ENCODE assay signal across 13 cellular contexts in the genomic region with DNA sequence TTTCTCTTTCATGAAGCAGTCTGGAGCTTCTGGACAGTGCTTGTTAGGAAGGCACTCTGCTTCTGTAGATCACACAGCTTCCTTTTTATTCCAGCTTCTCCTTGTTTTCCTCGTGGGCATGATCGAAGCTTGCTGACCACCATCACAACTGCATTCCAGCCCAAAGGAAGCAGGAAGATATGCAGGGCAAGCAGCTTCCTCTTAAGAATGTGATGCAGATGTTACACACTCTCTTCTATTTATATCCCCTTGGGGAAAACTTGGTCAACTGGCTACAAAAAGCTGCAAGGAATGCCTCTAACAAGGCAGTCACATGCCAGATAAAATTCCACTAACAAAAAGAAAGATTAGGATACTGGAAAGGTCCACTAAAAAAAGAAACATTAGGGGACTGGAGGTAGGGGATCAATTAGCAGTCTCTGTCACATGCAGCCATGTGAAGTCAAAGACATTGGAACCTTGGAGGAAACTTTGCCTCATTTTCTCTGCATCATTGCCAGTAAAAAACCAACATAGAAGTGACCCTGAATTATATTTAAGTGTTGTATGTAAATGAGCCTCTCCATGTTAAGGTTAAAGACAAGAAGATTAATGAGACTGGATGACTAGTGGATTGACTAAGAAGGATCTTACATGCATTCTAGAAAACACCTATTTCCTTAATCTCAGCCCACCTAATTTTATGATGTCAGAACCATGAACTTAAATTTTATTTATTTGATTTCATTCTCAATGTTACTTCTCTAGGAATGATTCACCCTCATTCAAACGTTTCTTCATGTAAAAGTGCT.
DNase-seq lines count a peak whose midpoint lies in the region; ATAC-seq, FAIRE-seq and TF ChIP-seq lines count a peak whose summit lies in the region.
"Had no signal": no experiment of that assay in that cellular context is flagged by ENCODE, and none has a peak within 500 bp of the region (broad histone marks: within the 10 kb centered on the region; RNA-seq: fewer than 3 reads in every experiment).

No MANE protein-coding gene starts in this region.

- no peak overlapping the region for H3K4me3 Mint-ChIP-seq in activated CD8-positive, alpha-beta T cell treated with anti-CD3 and anti-CD28 coated beads for 36 hours
- no peak overlapping the region for H3K4me3 Mint-ChIP-seq in activated CD8-positive, alpha-beta T cell treated with anti-CD3 and anti-CD28 coated beads, Interleukin-2, amount 10 ng/mL, durations not matched to agents 7 days and 5 days

- H3K4me1 ChIP-seq in endothelial cell of umbilical vein (ENCODE audit: control insufficient read depth, extremely low read depth, insufficient read depth, low read length), result peaks cover 11% of the 10 kb centered on the region
- peaks cover 6% of the 10 kb centered on the region for H3K4me1 ChIP-seq in osteoblast (ENCODE audit: insufficient read depth, low read length)
- H3K4me1 ChIP-seq: esophagus squamous epithelium had no signal

- intact Hi-C loops in activated CD8-positive, alpha-beta T cell treated with anti-CD3 and anti-CD28 coated beads for 36 hours (cut with micrococcal nuclease), result no loop called here
- intact Hi-C loops in endothelial cell of umbilical vein (cut with micrococcal nuclease), result loop anchor here (2.0 kb wide), 1 partner anchor 28 kb away; no protein-coding TSS in a partner anchor

- H3K9me1 ChIP-seq in endothelial cell of umbilical vein (replicated peaks; ENCODE audit: control insufficient read depth, extremely low read depth, insufficient read depth, low read length), result no peaks in the 10 kb centered on the region

- H3K27me3 Mint-ChIP-seq in activated CD8-positive, alpha-beta T cell treated with anti-CD3 and anti-CD28 coated beads for 36 hours, result peaks cover 1% of the 10 kb centered on the region
- no peaks in the 10 kb centered on the region for H3K27me3 Mint-ChIP-seq in activated CD8-positive, alpha-beta T cell treated with anti-CD3 and anti-CD28 coated beads, Interleukin-2, amount 10 ng/mL, durations not matched to agents 7 days and 5 days (ENCODE audit: low read depth)

- H3K9me3 ChIP-seq in endothelial cell of umbilical vein (replicated peaks; ENCODE audit: control insufficient read depth, insufficient read depth, low read length) (no peaks in the 10 kb centered on the region), osteoblast (ENCODE audit: low read depth, low read length) (no peaks in the 10 kb centered on the region)
- H3K9me3 ChIP-seq: esophagus squamous epithelium had no signal

- H3K27me3 ChIP-seq in endothelial cell of umbilical vein (ENCODE audit: control insufficient read depth in 2 of 2, insufficient read depth in 2 of 2, low read length in 2 of 2) (peaks cover 0 to 3% of the 10 kb centered on the region in 2 experiments), osteoblast (ENCODE audit: insufficient read depth, low read length) (no peaks in the 10 kb centered on the region)
- H3K27me3 ChIP-seq: esophagus squamous epithelium had no signal

- TF ChIP-seq POLR2A in endothelial cell of umbilical vein (IDR thresholded peaks at IDR 0.05; ENCODE audit: low read depth, low read length), result no peak

- no peak overlapping the region for H3K9ac ChIP-seq in endothelial cell of umbilical vein (replicated peaks; ENCODE audit: extremely low read depth, insufficient read depth, low read length)

- no peaks in the 10 kb centered on the region for H3K9me3 Mint-ChIP-seq in activated CD8-positive, alpha-beta T cell treated with anti-CD3 and anti-CD28 coated beads for 36 hours
- H3K9me3 Mint-ChIP-seq in activated CD8-positive, alpha-beta T cell treated with anti-CD3 and anti-CD28 coated beads, Interleukin-2, amount 10 ng/mL, durations not matched to agents 7 days and 5 days (ENCODE audit: insufficient read depth), result no peaks in the 10 kb centered on the region

- no TSS peak for BruUV-seq in endothelial cell of umbilical vein (replicated peaks; lab: Mats Ljungman, UMichigan)

- H3K4me3 ChIP-seq in endothelial cell of umbilical vein (replicated peaks in 1 of 3; ENCODE audit: insufficient read depth in 1 of 3, low read depth in 1 of 3, low read length in 3 of 3) (no peak overlapping the region), osteoblast (ENCODE audit: insufficient read depth, low read length) (peak overlapping the region; percentile 27)
- H3K4me3 ChIP-seq: esophagus squamous epithelium had no signal

- dilution Hi-C loops in endothelial cell of umbilical vein (cut with MboI; ENCODE audit: extremely low pct_ligation_motif_present, low sequenced_read_pairs), result no loop called here

- H3K36me3 ChIP-seq in endothelial cell of umbilical vein (ENCODE audit: control insufficient read depth in 2 of 2, extremely low read depth in 1 of 2, insufficient read depth in 2 of 2, low read length in 2 of 2), result no peaks in the 10 kb centered on the region
- no peaks in the 10 kb centered on the region for H3K36me3 ChIP-seq in osteoblast (ENCODE audit: insufficient read depth, low read length)
- H3K36me3 ChIP-seq: esophagus squamous epithelium had no signal

- H3K27ac ChIP-seq in endothelial cell of umbilical vein (ENCODE audit: insufficient read depth, low read depth, low read length) (peak overlapping the region; percentile 12), osteoblast (ENCODE audit: low read depth, low read length) (no peak overlapping the region)
- H3K27ac ChIP-seq: esophagus squamous epithelium had no signal

- peak; percentile 58 for FAIRE-seq in endothelial cell of umbilical vein (lab: Jason Lieb, UNC)
- no peak for FAIRE-seq in RCC 7860 (lab: Jason Lieb, UNC)

- no peak for DNase-seq in activated CD8-positive, alpha-beta T cell treated with anti-CD3 and anti-CD28 coated beads for 36 hours
- no peak for DNase-seq in activated CD8-positive, alpha-beta T cell treated with anti-CD3 and anti-CD28 coated beads, Interleukin-2, amount 10 ng/mL, durations not matched to agents 7 days and 5 days
- DNase-seq in LHCN-M2 (ENCODE audit: low read depth) (peak; percentile 69), endothelial cell of umbilical vein (ENCODE audit: low read depth, low spot score) (peak; percentile 44), osteoblast (ENCODE audit: insufficient read length, low spot score, missing footprints) (no peak), RCC 7860 (ENCODE audit: low spot score) (no peak), Ammon's horn (ENCODE audit: low spot score) (no peak)
- DNase-seq: ACHN, esophagus squamous epithelium, NCI-H345, PC-3 had no signal

- no peaks in the 10 kb centered on the region for H3K79me2 ChIP-seq in endothelial cell of umbilical vein (ENCODE audit: control insufficient read depth, insufficient read depth, low read length)
- no peaks in the 10 kb centered on the region for H3K79me2 ChIP-seq in osteoblast (ENCODE audit: insufficient read depth, low read length)

- POLR2A ChIA-PET in activated CD8-positive, alpha-beta T cell treated with anti-CD3 and anti-CD28 coated beads for 36 hours (lab: Charles Lee), result interaction anchor here (0.8 kb wide), 1 partner anchor 73 kb away, joined by 3 read pairs; no protein-coding TSS in a partner anchor
- POLR2A ChIA-PET in activated CD8-positive, alpha-beta T cell treated with anti-CD3 and anti-CD28 coated beads, Interleukin-2, amount 10 ng/mL, durations not matched to agents 7 days and 5 days (lab: Charles Lee), result no interaction called here
- POLR2A ChIA-PET in endothelial cell of umbilical vein (lab: Charles Lee), result no interaction called here

- peak overlapping the region; percentile 1 for H3K4me2 ChIP-seq in endothelial cell of umbilical vein (ENCODE audit: insufficient read depth, low read length)
- H3K4me2 ChIP-seq in osteoblast (ENCODE audit: insufficient read depth, low read length), result peak overlapping the region; percentile 55

- no peaks in the 10 kb centered on the region for H3K36me3 Mint-ChIP-seq in activated CD8-positive, alpha-beta T cell treated with anti-CD3 and anti-CD28 coated beads for 36 hours (ENCODE audit: low read depth)
- H3K36me3 Mint-ChIP-seq in activated CD8-positive, alpha-beta T cell treated with anti-CD3 and anti-CD28 coated beads, Interleukin-2, amount 10 ng/mL, durations not matched to agents 7 days and 5 days (ENCODE audit: low read depth), result no peaks in the 10 kb centered on the region

- ATAC-seq in activated CD8-positive, alpha-beta T cell treated with anti-CD3 and anti-CD28 coated beads for 36 hours, result peak; percentile 39
- ATAC-seq in activated CD8-positive, alpha-beta T cell treated with anti-CD3 and anti-CD28 coated beads, Interleukin-2, amount 10 ng/mL, durations not matched to agents 7 days and 5 days, result no peak
- no peak for ATAC-seq in GM18909 (IDR thresholded peaks at IDR 0.05; ENCODE audit: poor library complexity, unreplicated experiment)
- ATAC-seq: PC-3 had no signal

- CTCF ChIA-PET in activated CD8-positive, alpha-beta T cell treated with anti-CD3 and anti-CD28 coated beads for 36 hours (lab: Charles Lee), result no interaction called here
- CTCF ChIA-PET in activated CD8-positive, alpha-beta T cell treated with anti-CD3 and anti-CD28 coated beads, Interleukin-2, amount 10 ng/mL, durations not matched to agents 7 days and 5 days (lab: Charles Lee), result no interaction called here
- CTCF ChIA-PET in endothelial cell of umbilical vein (lab: Charles Lee), result interaction anchor here (0.9 to 1.5 kb wide), 2 partner anchors 9 to 28 kb away, joined by 3 to 4 read pairs; no protein-coding TSS in a partner anchor

- H2AFZ ChIP-seq in endothelial cell of umbilical vein (ENCODE audit: low read depth, low read length) (peak overlapping the region; percentile 17), osteoblast (ENCODE audit: low read length) (peak overlapping the region; percentile 49)

- peaks cover 19% of the 10 kb centered on the region for H3K4me1 Mint-ChIP-seq in activated CD8-positive, alpha-beta T cell treated with anti-CD3 and anti-CD28 coated beads for 36 hours (ENCODE audit: low read depth)
- no peaks in the 10 kb centered on the region for H3K4me1 Mint-ChIP-seq in activated CD8-positive, alpha-beta T cell treated with anti-CD3 and anti-CD28 coated beads, Interleukin-2, amount 10 ng/mL, durations not matched to agents 7 days and 5 days (ENCODE audit: low read depth)

- no peaks in the 10 kb centered on the region for H4K20me1 ChIP-seq in endothelial cell of umbilical vein (replicated peaks; ENCODE audit: control insufficient read depth, extremely low read depth, insufficient read depth, low read length)
- H4K20me1 ChIP-seq in osteoblast (ENCODE audit: insufficient read depth, low read length), result no peaks in the 10 kb centered on the region

- no peak for TF ChIP-seq CTCF in activated CD8-positive, alpha-beta T cell treated with anti-CD3 and anti-CD28 coated beads for 36 hours (IDR thresholded peaks at IDR 0.05)
- TF ChIP-seq CTCF in endothelial cell of umbilical vein (IDR thresholded peaks at IDR 0.05; ENCODE audit: extremely low read depth in 1 of 2, insufficient read depth in 1 of 2, low read depth in 1 of 2, low read length in 2 of 2) (no peak), osteoblast (IDR thresholded peaks at IDR 0.05; ENCODE audit: extremely low read depth, low read depth, low read length) (no peak)

- H3K27ac Mint-ChIP-seq in activated CD8-positive, alpha-beta T cell treated with anti-CD3 and anti-CD28 coated beads for 36 hours, result no peak overlapping the region
- no peak overlapping the region for H3K27ac Mint-ChIP-seq in activated CD8-positive, alpha-beta T cell treated with anti-CD3 and anti-CD28 coated beads, Interleukin-2, amount 10 ng/mL, durations not matched to agents 7 days and 5 days
- H3K27ac Mint-ChIP-seq: nephron had no signal

TF ChIP-seq in endothelial cell of umbilical vein, 7 proteins besides CTCF, POLR2A, EP300 and RAD21 (continues in another document):
- no peak for TF ChIP-seq GATA2 (IDR thresholded peaks at IDR 0.05; ENCODE audit: insufficient read depth, insufficient read length, low read depth, low read length)

Comparison
In these comparisons a context has a peak if more than half of its experiments do, and no peak if none do; other contexts are left out.
1. DNase-seq: peak in LHCN-M2 (single experiment) and endothelial cell of umbilical vein (single experiment); none in activated CD8-positive, alpha-beta T cell treated with anti-CD3 and anti-CD28 coated beads for 36 hours (single experiment), activated CD8-positive, alpha-beta T cell treated with anti-CD3 and anti-CD28 coated beads, Interleukin-2, amount 10 ng/mL, durations not matched to agents 7 days and 5 days (single experiment), osteoblast (single experiment), RCC 7860 (single experiment) and Ammon's horn (single experiment).